In the genomic region with DNA sequence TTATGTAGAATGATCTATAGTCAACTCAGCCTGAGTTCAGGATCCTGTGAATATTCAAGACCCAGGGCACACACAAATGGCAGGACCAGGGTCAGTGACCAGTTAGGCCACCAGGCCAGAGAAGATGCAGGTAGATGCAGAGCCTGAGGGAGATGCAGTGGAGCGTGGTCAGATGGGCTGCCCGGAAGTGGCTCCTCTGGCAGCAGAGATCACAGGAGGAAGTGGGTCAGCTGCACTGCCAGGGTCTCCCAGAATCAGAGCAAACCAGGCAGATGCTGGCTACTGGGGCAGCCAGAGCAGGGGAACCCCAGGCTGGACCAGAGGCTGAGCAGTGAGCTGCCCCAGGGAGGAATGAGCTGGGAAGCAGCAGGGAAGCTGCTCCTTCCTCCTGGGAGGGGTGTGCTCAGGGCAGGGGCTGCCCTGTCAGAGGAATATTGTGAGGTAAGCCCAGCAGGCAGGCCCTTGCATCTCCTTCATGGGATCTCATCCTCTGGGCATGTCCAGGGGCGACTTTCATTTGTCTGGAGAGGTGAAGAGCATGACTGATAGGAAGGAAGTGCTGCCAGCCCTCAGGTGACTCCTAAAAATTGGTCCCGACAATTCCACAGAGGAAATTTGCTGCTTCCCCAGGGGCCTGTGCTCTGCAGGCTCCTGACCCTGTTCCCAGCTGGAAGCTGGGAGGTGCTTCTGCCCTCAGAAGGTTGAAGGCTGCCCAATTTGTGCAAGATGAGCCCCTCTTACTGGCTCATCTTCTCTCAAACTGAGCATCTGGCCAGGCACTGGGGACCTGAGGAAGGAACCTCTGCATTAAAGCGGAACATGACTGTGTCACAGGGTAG, we compare ENCODE assay signal across 27 cellular contexts. TPM values are rescaled to one million over a fixed set of nuclear protein-coding genes. Genes with fewer than 3 reads are reported as not detected.
"Had no signal": no experiment of that assay in that cellular context is flagged by ENCODE, and none has a peak within 500 bp of the region (broad histone marks: within the 10 kb centered on the region; RNA-seq: fewer than 3 reads in every experiment).

No MANE protein-coding gene starts in this region.

- H3K27ac Mint-ChIP-seq: activated naive CD4-positive, alpha-beta T cell treated with anti-CD3 and anti-CD28 coated beads for 36 hours; activated naive CD8-positive, alpha-beta T cell treated with anti-CD3 and anti-CD28 coated beads, Interleukin-2, amount 10 ng/mL, durations not matched to agents 7 days and 5 days; activated T-helper 2 cell treated with anti-CD3 and anti-CD28 coated beads, Interferon-gamma antibody, Interleukin-2, Interleukin-4, amounts not matched to agents 10 μg/mL and 5 μg/mL and 100 μg/mL, durations not matched to agents 14 hours and 24 hours and 36 hours; stimulated activated memory B cell treated with anti-CD40 and anti-IgM and Interleukin-4, amounts not matched to agents 10 μg/mL and 1 μg/mL and 100 μg/mL, for 72 hours; T-helper 2 cell treated with Interferon-gamma antibody and Interleukin-4, amounts not matched to agents 5 μg/mL and 100 μg/mL, for 36 hours had no signal

- H3K4me3 ChIP-seq: body of pancreas, cardiac muscle cell, lower lobe of right lung, mucosa of descending colon, psoas muscle, right atrium auricular region, stomach, suprapubic skin, tibial nerve, uterus had no signal

- H3K9me3 Mint-ChIP-seq: activated naive CD8-positive, alpha-beta T cell treated with anti-CD3 and anti-CD28 coated beads, Interleukin-2, amount 10 ng/mL, durations not matched to agents 7 days and 5 days; activated T-helper 2 cell treated with anti-CD3 and anti-CD28 coated beads, Interferon-gamma antibody, Interleukin-2, Interleukin-4, amounts not matched to agents 10 μg/mL and 5 μg/mL and 100 μg/mL, durations not matched to agents 14 hours and 24 hours and 36 hours; T-helper 2 cell treated with Interferon-gamma antibody and Interleukin-4, amounts not matched to agents 5 μg/mL and 100 μg/mL, for 36 hours had no signal

- H3K27me3 Mint-ChIP-seq: stimulated activated memory B cell treated with anti-CD40 and anti-IgM and Interleukin-4, amounts not matched to agents 10 μg/mL and 1 μg/mL and 100 μg/mL, for 72 hours had no signal

- H3K9me3 ChIP-seq: body of pancreas, lower lobe of right lung, mucosa of descending colon, psoas muscle, suprapubic skin, tibial nerve, uterus had no signal

- DNase-seq: activated CD4-positive, alpha-beta T cell treated with anti-CD3 and anti-CD28 coated beads for 1 hour; activated naive CD4-positive, alpha-beta T cell treated with anti-CD3 and anti-CD28 coated beads for 36 hours; activated naive CD8-positive, alpha-beta T cell treated with anti-CD3 and anti-CD28 coated beads, Interleukin-2, amount 10 ng/mL, durations not matched to agents 7 days and 5 days; activated T-cell treated with anti-CD3 and anti-CD28 coated beads, Interleukin-2, amount 50 U/mL, for 1 hour; amniotic stem cell; body of pancreas; dermis blood vessel endothelial cell; effector CD8-positive, alpha-beta T cell; erythroblast; foreskin fibroblast; kidney; lower lobe of right lung; mesendoderm; mucosa of descending colon; naive B cell; psoas muscle; stimulated activated CD4-positive, alpha-beta T cell treated with anti-CD3 and anti-CD28 coated beads, Interleukin-2, amount 100 ng/mL, for 24 hours; stomach; uterus had no signal

- H3K27me3 ChIP-seq: body of pancreas, cardiac muscle cell, right atrium auricular region, stomach, suprapubic skin, tibial nerve, uterus had no signal

- H3K27ac ChIP-seq: body of pancreas, cardiac muscle cell, lower lobe of right lung, psoas muscle, right atrium auricular region, stomach, suprapubic skin, tibial nerve, uterus had no signal

- H3K36me3 ChIP-seq: cardiac muscle cell, lower lobe of right lung, right atrium auricular region, stomach, suprapubic skin, tibial nerve, uterus had no signal

- H3K4me1 ChIP-seq: body of pancreas, lower lobe of right lung, psoas muscle had no signal

- H3K36me3 Mint-ChIP-seq: activated naive CD8-positive, alpha-beta T cell treated with anti-CD3 and anti-CD28 coated beads, Interleukin-2, amount 10 ng/mL, durations not matched to agents 7 days and 5 days; stimulated activated memory B cell treated with anti-CD40 and anti-IgM and Interleukin-4, amounts not matched to agents 10 μg/mL and 1 μg/mL and 100 μg/mL, for 72 hours had no signal

- H3K4me3 Mint-ChIP-seq: activated naive CD4-positive, alpha-beta T cell treated with anti-CD3 and anti-CD28 coated beads for 36 hours; activated naive CD8-positive, alpha-beta T cell treated with anti-CD3 and anti-CD28 coated beads, Interleukin-2, amount 10 ng/mL, durations not matched to agents 7 days and 5 days; naive B cell; stimulated activated memory B cell treated with anti-CD40 and anti-IgM and Interleukin-4, amounts not matched to agents 10 μg/mL and 1 μg/mL and 100 μg/mL, for 72 hours; T-helper 2 cell treated with Interferon-gamma antibody and Interleukin-4, amounts not matched to agents 5 μg/mL and 100 μg/mL, for 36 hours had no signal

RNA-seq across cellular contexts. Expression of gene STUM, which starts 49.3 kb away (rescaled TPM):
- total RNA-seq: activated naive CD4-positive, alpha-beta T cell treated with anti-CD3 and anti-CD28 coated beads for 36 hours; activated naive CD8-positive, alpha-beta T cell treated with anti-CD3 and anti-CD28 coated beads, Interleukin-2, amount 10 ng/mL, durations not matched to agents 7 days and 5 days; activated T-helper 2 cell treated with anti-CD3 and anti-CD28 coated beads, Interferon-gamma antibody, Interleukin-2, Interleukin-4, amounts not matched to agents 10 μg/mL and 5 μg/mL and 100 μg/mL, durations not matched to agents 14 hours and 24 hours and 36 hours; fibroblast of lung had no signal
